ENCODE assay signal across 1 cellular context in genomic region chr22:17633217-17633997, GRCh38.
TF ChIP-seq lines count a peak whose summit lies in the region.

No MANE protein-coding gene starts in this region.

TF ChIP-seq in K562, 482 proteins besides CTCF, POLR2A, EP300 and RAD21 (continued from another document and continues in another):
- peak; percentile 52 for TF ChIP-seq PRDM10 (IDR thresholded peaks at IDR 0.05; ENCODE audit: partially characterized antibody)
- no peak for TF ChIP-seq ZMIZ1 (IDR thresholded peaks at IDR 0.05; ENCODE audit: low read depth in 2 of 2, low read length in 2 of 2)
- no peak for TF ChIP-seq ZNF609 (CRISPR knock-in tag; IDR thresholded peaks at IDR 0.05; ENCODE audit: borderline replicate concordance)
- TF ChIP-seq NBN (IDR thresholded peaks at IDR 0.05; ENCODE audit: low read depth): no peak; the same call in none of the 2 replicates
- peak; percentile 47 to 89 for TF ChIP-seq AFF1 (IDR thresholded peaks at IDR 0.05; ENCODE audit: low read depth in 1 of 2, partially characterized antibody in 2 of 2)
- 0 out of 2 replicates have a peak, but pooled peaks have one; percentile 53 for TF ChIP-seq HLTF (IDR thresholded peaks at IDR 0.05)
- no peak for TF ChIP-seq U2AF1 (optimal IDR thresholded peaks at IDR 0.05; ENCODE audit: low read depth, low read length)
- peak; percentile 69 to 75; a peak in 3 of 4 replicates for TF ChIP-seq FOXK2 (conservative IDR thresholded peaks at IDR 0.05 in 1 of 2, IDR thresholded peaks at IDR 0.05 in 1 of 2; ENCODE audit: low read depth in 2 of 2)
- no peak for TF ChIP-seq MIER1 (IDR thresholded peaks at IDR 0.05; ENCODE audit: low read depth)
- TF ChIP-seq ZNF518B (CRISPR knock-in tag; IDR thresholded peaks at IDR 0.05): no peak
- no peak for TF ChIP-seq CLOCK (CRISPR knock-in tag; IDR thresholded peaks at IDR 0.05; ENCODE audit: borderline replicate concordance)
- TF ChIP-seq HDAC6 (IDR thresholded peaks at IDR 0.05; ENCODE audit: low read depth, low read length): no peak
- TF ChIP-seq USF1 (CRISPR knock-in tag; IDR thresholded peaks at IDR 0.05): no peak
- no peak for TF ChIP-seq E2F5 (CRISPR knock-in tag; IDR thresholded peaks at IDR 0.05)
- TF ChIP-seq ZNF184 (CRISPR knock-in tag; IDR thresholded peaks at IDR 0.05): no peak
- 0 out of 2 replicates have a peak, but pooled peaks have one; percentile 24 for TF ChIP-seq TSHZ1 (CRISPR knock-in tag; IDR thresholded peaks at IDR 0.05)
- peak; percentile 10 to 31; a peak in 1 of 4 replicates for TF ChIP-seq TEAD1 (CRISPR knock-in tag; IDR thresholded peaks at IDR 0.05)
